ENCODE assay signal across 17 cellular contexts in the genomic region with DNA sequence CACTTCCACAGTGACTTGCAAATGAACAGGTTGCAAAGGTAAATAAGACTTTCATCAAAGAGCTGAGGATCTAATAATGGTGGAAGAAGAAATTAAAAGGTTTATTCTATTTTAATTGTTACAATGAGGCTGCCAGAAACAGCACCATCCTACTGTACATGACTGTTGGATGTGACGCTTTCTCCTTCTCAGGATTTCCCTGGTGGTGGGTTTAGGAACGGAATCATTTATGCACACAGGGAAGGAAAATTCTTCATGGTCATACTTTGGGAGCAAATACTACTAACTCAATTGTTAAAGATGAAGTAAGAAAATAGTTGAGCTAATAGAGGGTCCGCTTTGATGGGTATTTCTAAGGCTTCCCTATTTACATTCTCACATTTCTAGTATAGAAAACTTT. TPM values are rescaled to one million over a fixed set of nuclear protein-coding genes. Genes with fewer than 3 reads are reported as not detected.
DNase-seq lines count a peak whose midpoint lies in the region; FAIRE-seq and TF ChIP-seq lines count a peak whose summit lies in the region.
"Had no signal": no experiment of that assay in that cellular context is flagged by ENCODE, and none has a peak within 500 bp of the region (broad histone marks: within the 10 kb centered on the region; RNA-seq: fewer than 3 reads in every experiment).

No MANE protein-coding gene starts in this region.

- H3K27ac Mint-ChIP-seq in chondrocyte (ENCODE audit: unreplicated experiment) = no peak overlapping the region
- H3K27ac Mint-ChIP-seq in mesothelial cell of epicardium = no peak overlapping the region
- H3K27ac Mint-ChIP-seq: CD4-positive, alpha-beta T cell had no signal

- FAIRE-seq in D721Med (lab: Jason Lieb, UNC) = peak; percentile 68
- FAIRE-seq: A204.1, G401.6, GM12892, GM18507, K562 had no signal

- no peak overlapping the region for H3K4me3 Mint-ChIP-seq in chondrocyte (ENCODE audit: unreplicated experiment)
- no peak overlapping the region for H3K4me3 Mint-ChIP-seq in mesothelial cell of epicardium
- H3K4me3 Mint-ChIP-seq: CD4-positive, alpha-beta T cell had no signal

- H3K9me3 Mint-ChIP-seq in chondrocyte (ENCODE audit: low read depth) (no peaks in the 10 kb centered on the region), mesothelial cell of epicardium (no peaks in the 10 kb centered on the region)
- H3K9me3 Mint-ChIP-seq: CD4-positive, alpha-beta T cell had no signal

- DNase-seq in BE2C (no peak), D721Med (ENCODE audit: insufficient read length, low spot score) (no peak), chondrocyte (ENCODE audit: low spot score) (no peak), mesothelial cell of epicardium (ENCODE audit: low spot score in 2 of 2, unreplicated experiment in 2 of 2) (no peak), SW480 (ENCODE audit: low spot score) (no peak), NCI-H128 (lab: John Stamatoyannopoulos, UW; ENCODE audit: unreplicated experiment) (no peak), GDM1 (lab: John Stamatoyannopoulos, UW) (no peak)
- DNase-seq: ACHN; CD4-positive, alpha-beta T cell; GM23248; HCEC 1CT; IMR-90 had no signal

- H3K36me3 Mint-ChIP-seq in chondrocyte (ENCODE audit: low read depth) = no peaks in the 10 kb centered on the region
- H3K36me3 Mint-ChIP-seq in mesothelial cell of epicardium = no peaks in the 10 kb centered on the region

- no peaks in the 10 kb centered on the region for H3K9me3 ChIP-seq in BE2C

- H3K27me3 Mint-ChIP-seq in chondrocyte (ENCODE audit: low read depth) (no peaks in the 10 kb centered on the region), mesothelial cell of epicardium (ENCODE audit: low read depth) (no peaks in the 10 kb centered on the region)

- no peak overlapping the region for H3K4me3 ChIP-seq in BE2C (ENCODE audit: low read depth, low read length)
- H3K4me3 ChIP-seq: GM23248, K562 had no signal

- no peaks in the 10 kb centered on the region for H3K4me1 ChIP-seq in BE2C

- TF ChIP-seq CTCF in BE2C (IDR thresholded peaks at IDR 0.05; ENCODE audit: low read depth, low read length) = 0 out of 2 replicates have a peak, but pooled peaks have one; percentile 5
- TF ChIP-seq CTCF in D721Med (IDR thresholded peaks at IDR 0.05; ENCODE audit: insufficient read depth, missing control alignments) = no peak
- TF ChIP-seq CTCF in chondrocyte (IDR thresholded peaks at IDR 0.05) = peak; percentile 15
- TF ChIP-seq CTCF in mesothelial cell of epicardium (IDR thresholded peaks at IDR 0.05; ENCODE audit: unreplicated experiment) = peak; percentile 44

- no peaks in the 10 kb centered on the region; the same call in 1 of the 2 replicates for H3K27me3 ChIP-seq in BE2C

- no peaks in the 10 kb centered on the region for H3K36me3 ChIP-seq in BE2C

- H3K4me1 Mint-ChIP-seq in chondrocyte (ENCODE audit: low read depth) (peaks cover 7% of the 10 kb centered on the region), mesothelial cell of epicardium (peaks cover 26% of the 10 kb centered on the region)

RNA-seq across cellular contexts. Expression of a gene that starts 22.2 kb away (rescaled TPM):
- polyA plus RNA-seq in BE2C (2012; ENCODE audit: insufficient read depth, insufficient read length, low read depth) = 21.6 TPM
- total RNA-seq in chondrocyte (16.6 to 21.0 TPM (median 17.9 TPM) in 3 replicates), mesothelial cell of epicardium (29.8 to 35.3 TPM (median 32.0 TPM) in 3 replicates)
